9 cellular contexts compared by ENCODE assay signal in genomic region chr6:52929321-52930164, GRCh38. TPM values are rescaled to one million over a fixed set of nuclear protein-coding genes. Genes with fewer than 3 reads are reported as not detected.
DNase-seq lines count a peak whose midpoint lies in the region; ATAC-seq and TF ChIP-seq lines count a peak whose summit lies in the region.
"Had no signal": no experiment of that assay in that cellular context is flagged by ENCODE, and none has a peak within 500 bp of the region (broad histone marks: within the 10 kb centered on the region; RNA-seq: fewer than 3 reads in every experiment).

No MANE protein-coding gene starts in this region.

- H4K12ac ChIP-seq in trophoblast cell (ENCODE audit: low read depth, low read length): no peak overlapping the region

- no peak overlapping the region for H3K4me2 ChIP-seq in trophoblast cell (ENCODE audit: low read length)

- peaks cover 0 to 2% (median 0%) of the 10 kb centered on the region in 11 donors for H3K9me3 Mint-ChIP-seq in naive thymus-derived CD4-positive, alpha-beta T cell
- H3K9me3 Mint-ChIP-seq in naive thymus-derived CD8-positive, alpha-beta T cell: peaks cover 0 to 8% (median 0%) of the 10 kb centered on the region in 9 donors
- H3K9me3 Mint-ChIP-seq: activated naive CD4-positive, alpha-beta T cell treated with anti-CD3 and anti-CD28 coated beads, Interleukin-2, amount 50 U/mL, for 24 hours had no signal

- H3K27ac ChIP-seq in trophoblast cell (ENCODE audit: low read depth, low read length): no peak overlapping the region
- H3K27ac ChIP-seq in naive thymus-derived CD4-positive, alpha-beta T cell (ENCODE audit: low read depth, low read length): no peak overlapping the region
- no peak overlapping the region for H3K27ac ChIP-seq in tibial nerve

- POLR2A ChIA-PET in naive thymus-derived CD4-positive, alpha-beta T cell (lab: Charles Lee): no interaction called here
- POLR2A ChIA-PET in naive thymus-derived CD8-positive, alpha-beta T cell (lab: Charles Lee): no interaction called here

- ATAC-seq in naive thymus-derived CD4-positive, alpha-beta T cell: no peak
- ATAC-seq in naive thymus-derived CD8-positive, alpha-beta T cell: no peak

- H2BK5ac ChIP-seq in trophoblast cell (ENCODE audit: low read depth, low read length, poor library complexity): no peak overlapping the region

- no peak overlapping the region for H3K23ac ChIP-seq in trophoblast cell (ENCODE audit: low read length)

- no peak overlapping the region for H3K4ac ChIP-seq in trophoblast cell (ENCODE audit: low read depth, low read length)

- CTCF ChIA-PET in naive thymus-derived CD4-positive, alpha-beta T cell (lab: Charles Lee): no interaction called here

- no peak overlapping the region for H2BK120ac ChIP-seq in trophoblast cell (ENCODE audit: insufficient read depth, low read length, poor library complexity)

- no peaks in the 10 kb centered on the region for H3K36me3 Mint-ChIP-seq in naive thymus-derived CD4-positive, alpha-beta T cell
- peaks cover 0 to 8% (median 0%) of the 10 kb centered on the region in 3 donors for H3K36me3 Mint-ChIP-seq in naive thymus-derived CD8-positive, alpha-beta T cell
- H3K36me3 Mint-ChIP-seq: activated naive CD4-positive, alpha-beta T cell treated with anti-CD3 and anti-CD28 coated beads, Interleukin-2, amount 50 U/mL, for 24 hours had no signal

- H3K27me3 ChIP-seq in trophoblast cell (ENCODE audit: insufficient read depth, low read length) (no peaks in the 10 kb centered on the region), tibial nerve (no peaks in the 10 kb centered on the region)
- no peaks in the 10 kb centered on the region for H3K27me3 ChIP-seq in naive thymus-derived CD4-positive, alpha-beta T cell (ENCODE audit: control insufficient read depth in 2 of 2, insufficient read depth in 2 of 2, low read length in 2 of 2)

- no peak overlapping the region for H3K9ac ChIP-seq in trophoblast cell (ENCODE audit: low read length)

- no peak for TF ChIP-seq EP300 in tibial nerve (IDR thresholded peaks at IDR 0.05)

- no peak for TF ChIP-seq CTCF in tibial nerve (IDR thresholded peaks at IDR 0.05)

- H3K4me1 ChIP-seq in trophoblast cell (ENCODE audit: control insufficient read depth in 1 of 2, insufficient read depth in 2 of 2, low read length in 2 of 2) (no peaks in the 10 kb centered on the region), tibial nerve (no peaks in the 10 kb centered on the region)
- H3K4me1 ChIP-seq in naive thymus-derived CD4-positive, alpha-beta T cell (ENCODE audit: control insufficient read depth in 2 of 2, insufficient read depth in 2 of 2, low read length in 2 of 2): no peaks in the 10 kb centered on the region

- H3K4me3 ChIP-seq in trophoblast cell (ENCODE audit: low read depth, low read length): no peak overlapping the region
- no peak overlapping the region for H3K4me3 ChIP-seq in naive thymus-derived CD4-positive, alpha-beta T cell (ENCODE audit: low read length)
- no peak overlapping the region for H3K4me3 ChIP-seq in tibial nerve

- no peak overlapping the region for H3K27ac Mint-ChIP-seq in naive thymus-derived CD4-positive, alpha-beta T cell
- no peak overlapping the region for H3K27ac Mint-ChIP-seq in naive thymus-derived CD8-positive, alpha-beta T cell
- H3K27ac Mint-ChIP-seq: activated naive CD4-positive, alpha-beta T cell treated with anti-CD3 and anti-CD28 coated beads, Interleukin-2, amount 50 U/mL, for 24 hours had no signal

- TF ChIP-seq POLR2A in erythroblast (IDR thresholded peaks at IDR 0.05; ENCODE audit: low read length): no peak
- TF ChIP-seq POLR2A in tibial nerve (IDR thresholded peaks at IDR 0.05): no peak

- no peaks in the 10 kb centered on the region for H3K4me1 Mint-ChIP-seq in naive thymus-derived CD4-positive, alpha-beta T cell
- no peaks in the 10 kb centered on the region for H3K4me1 Mint-ChIP-seq in naive thymus-derived CD8-positive, alpha-beta T cell
- H3K4me1 Mint-ChIP-seq: activated naive CD4-positive, alpha-beta T cell treated with anti-CD3 and anti-CD28 coated beads, Interleukin-2, amount 50 U/mL, for 24 hours had no signal

- H4K91ac ChIP-seq in trophoblast cell (ENCODE audit: low read depth, low read length): no peak overlapping the region

- no peak overlapping the region for H3K18ac ChIP-seq in trophoblast cell (ENCODE audit: low read length)

- H3K27me3 Mint-ChIP-seq in naive thymus-derived CD4-positive, alpha-beta T cell: peaks cover 0 to 8% (median 0%) of the 10 kb centered on the region in 5 donors
- H3K27me3 Mint-ChIP-seq in naive thymus-derived CD8-positive, alpha-beta T cell: peaks cover 0 to 3% (median under 1%) of the 10 kb centered on the region in 5 donors
- H3K27me3 Mint-ChIP-seq: activated naive CD4-positive, alpha-beta T cell treated with anti-CD3 and anti-CD28 coated beads, Interleukin-2, amount 50 U/mL, for 24 hours had no signal

- peak; percentile 74 for DNase-seq in GM03348 (ENCODE audit: low spot score)
- peak; percentile 73 for DNase-seq in OCI-M2 (lab: John Stamatoyannopoulos, UW; ENCODE audit: unreplicated experiment)
- peak; percentile 88 to 95 for DNase-seq in erythroblast (lab: John Stamatoyannopoulos, UW)
- DNase-seq in trophoblast cell: peak; percentile 73 to 80
- no peak for DNase-seq in superior temporal gyrus (ENCODE audit: extremely low spot score)
- DNase-seq in naive thymus-derived CD4-positive, alpha-beta T cell: no peak
- no peak for DNase-seq in tibial nerve (ENCODE audit: low spot score in 2 of 2)
- no peak for DNase-seq in naive thymus-derived CD8-positive, alpha-beta T cell

- H3K14ac ChIP-seq in trophoblast cell (ENCODE audit: low read length): no peak overlapping the region

- no peak overlapping the region for H2AK5ac ChIP-seq in trophoblast cell (ENCODE audit: low read length)

- no peaks in the 10 kb centered on the region for H3K36me3 ChIP-seq in trophoblast cell (ENCODE audit: control insufficient read depth in 1 of 2, insufficient read depth in 2 of 2, low read length in 2 of 2)
- H3K36me3 ChIP-seq in naive thymus-derived CD4-positive, alpha-beta T cell (ENCODE audit: control insufficient read depth in 2 of 3, insufficient read depth in 3 of 3, low read length in 3 of 3): no peaks in the 10 kb centered on the region
- no peaks in the 10 kb centered on the region for H3K36me3 ChIP-seq in tibial nerve

- no peak overlapping the region for H4K8ac ChIP-seq in trophoblast cell (ENCODE audit: low read depth, low read length)

- intact Hi-C loops in naive thymus-derived CD4-positive, alpha-beta T cell (cut with micrococcal nuclease): no loop called here

- H2BK12ac ChIP-seq in trophoblast cell (ENCODE audit: low read length): no peak overlapping the region

- H2AFZ ChIP-seq in trophoblast cell (ENCODE audit: insufficient read depth, low read length, poor library complexity): no peak overlapping the region

- no peaks in the 10 kb centered on the region for H3K79me2 ChIP-seq in trophoblast cell (ENCODE audit: control insufficient read depth, insufficient read depth, low read length, poor library complexity)

- WGBS in trophoblast cell (ENCODE audit: extremely low coverage, insufficient coverage, insufficient read length): no CpG with 5 or more reads among the region's 6 CpGs
- 89% methylated on average over 6 of the region's 6 CpGs for WGBS in tibial nerve, 2 donors

- H3K4me3 Mint-ChIP-seq in naive thymus-derived CD4-positive, alpha-beta T cell: no peak overlapping the region
- no peak overlapping the region for H3K4me3 Mint-ChIP-seq in naive thymus-derived CD8-positive, alpha-beta T cell
- H3K4me3 Mint-ChIP-seq: activated naive CD4-positive, alpha-beta T cell treated with anti-CD3 and anti-CD28 coated beads, Interleukin-2, amount 50 U/mL, for 24 hours had no signal

- H3K9me3 ChIP-seq in trophoblast cell (ENCODE audit: insufficient read depth, low read depth, low read length): no peaks in the 10 kb centered on the region
- no peaks in the 10 kb centered on the region for H3K9me3 ChIP-seq in naive thymus-derived CD4-positive, alpha-beta T cell (ENCODE audit: control insufficient read depth in 2 of 3, low read length in 3 of 3)
- H3K9me3 ChIP-seq in tibial nerve: no peaks in the 10 kb centered on the region

- H3K79me1 ChIP-seq in trophoblast cell (ENCODE audit: low read length): no peaks in the 10 kb centered on the region

RNA-seq across cellular contexts. Expression of gene GSTA3, which starts 20.0 kb away (rescaled TPM):
- 1.0 and 1.5 TPM in 2 replicates for polyA plus RNA-seq in trophoblast cell (2013)
- total RNA-seq in naive thymus-derived CD4-positive, alpha-beta T cell: not detected
- not detected for polyA plus RNA-seq in naive thymus-derived CD4-positive, alpha-beta T cell
- not detected for total RNA-seq in tibial nerve
- not detected for total RNA-seq in naive thymus-derived CD8-positive, alpha-beta T cell
- polyA plus RNA-seq in naive thymus-derived CD8-positive, alpha-beta T cell: not detected

Comparison
In these comparisons a context has a peak if more than half of its experiments do, and no peak if none do; other contexts are left out.
1. DNase-seq: peak in GM03348 (single experiment), OCI-M2 (single experiment), erythroblast (2 of 2) and trophoblast cell (2 of 2); none in superior temporal gyrus (single experiment), naive thymus-derived CD4-positive, alpha-beta T cell (0 of 9), tibial nerve (0 of 2) and naive thymus-derived CD8-positive, alpha-beta T cell (0 of 10).